6 cellular contexts compared by ENCODE assay signal in genomic region chr9:129081388-129081889, GRCh38.
DNase-seq lines count a peak whose midpoint lies in the region; ATAC-seq and TF ChIP-seq lines count a peak whose summit lies in the region.

No MANE protein-coding gene starts in this region.

- in situ Hi-C loops in GM13976 (cut with MboI; ENCODE audit: low sequenced_read_pairs, unreplicated experiment) = no loop called here

- POLR2A ChIA-PET in RWPE1 (lab: Yijun Ruan, JAX; ENCODE audit: low non-redundant PET) = interaction anchor here (0.9 to 1.6 kb wide), 3 partner anchors 11 to 22 kb away, joined by 3 to 7 read pairs (median 3); no protein-coding TSS in a partner anchor

- H3K9ac ChIP-seq in iPS-15b (ENCODE audit: low read depth, low read length) = peak overlapping the region; percentile 93

- peak overlapping the region; percentile 78 for H3K27ac ChIP-seq in RWPE1

- H3K9me3 ChIP-seq in iPS-15b (ENCODE audit: control insufficient read depth, insufficient read depth, low read length) = no peaks in the 10 kb centered on the region

- DNase-seq in GM13976 (ENCODE audit: low spot score) = peak; percentile 96
- no peak for DNase-seq in RWPE1 (ENCODE audit: low spot score)
- DNase-seq in SHP77 (lab: John Stamatoyannopoulos, UW) = no peak

- CTCF ChIA-PET in RWPE1 (lab: Yijun Ruan, JAX) = interaction anchor here (0.7 kb wide), 1 partner anchor 496 kb away, joined by 3 read pairs; no protein-coding TSS in a partner anchor

- H3K36me3 ChIP-seq in iPS-15b (ENCODE audit: control insufficient read depth, insufficient read depth, low read length) = peaks cover 22% of the 10 kb centered on the region

- peak overlapping the region; percentile 94 for H3K4me3 ChIP-seq in iPS-15b (ENCODE audit: low read depth, low read length)

- peaks cover 4% of the 10 kb centered on the region for H3K4me1 ChIP-seq in iPS-15b (ENCODE audit: control insufficient read depth, insufficient read depth, low read length)

- H3K27me3 ChIP-seq in iPS-15b (ENCODE audit: control insufficient read depth, insufficient read depth, low read length) = no peaks in the 10 kb centered on the region

- TF ChIP-seq CTCF in GM13976 (IDR thresholded peaks at IDR 0.05; ENCODE audit: borderline replicate concordance, control extremely low read depth, extremely low read depth, insufficient read depth, missing control alignments) (no peak), RWPE1 (conservative IDR thresholded peaks at IDR 0.05; ENCODE audit: low read depth) (no peak)

- ATAC-seq in GM21825 (IDR thresholded peaks at IDR 0.05; ENCODE audit: unreplicated experiment) = no peak
- ATAC-seq in GM21367 (IDR thresholded peaks at IDR 0.05; ENCODE audit: unreplicated experiment) = no peak
